ENCODE assay signal across 1 cellular context in the genomic region with DNA sequence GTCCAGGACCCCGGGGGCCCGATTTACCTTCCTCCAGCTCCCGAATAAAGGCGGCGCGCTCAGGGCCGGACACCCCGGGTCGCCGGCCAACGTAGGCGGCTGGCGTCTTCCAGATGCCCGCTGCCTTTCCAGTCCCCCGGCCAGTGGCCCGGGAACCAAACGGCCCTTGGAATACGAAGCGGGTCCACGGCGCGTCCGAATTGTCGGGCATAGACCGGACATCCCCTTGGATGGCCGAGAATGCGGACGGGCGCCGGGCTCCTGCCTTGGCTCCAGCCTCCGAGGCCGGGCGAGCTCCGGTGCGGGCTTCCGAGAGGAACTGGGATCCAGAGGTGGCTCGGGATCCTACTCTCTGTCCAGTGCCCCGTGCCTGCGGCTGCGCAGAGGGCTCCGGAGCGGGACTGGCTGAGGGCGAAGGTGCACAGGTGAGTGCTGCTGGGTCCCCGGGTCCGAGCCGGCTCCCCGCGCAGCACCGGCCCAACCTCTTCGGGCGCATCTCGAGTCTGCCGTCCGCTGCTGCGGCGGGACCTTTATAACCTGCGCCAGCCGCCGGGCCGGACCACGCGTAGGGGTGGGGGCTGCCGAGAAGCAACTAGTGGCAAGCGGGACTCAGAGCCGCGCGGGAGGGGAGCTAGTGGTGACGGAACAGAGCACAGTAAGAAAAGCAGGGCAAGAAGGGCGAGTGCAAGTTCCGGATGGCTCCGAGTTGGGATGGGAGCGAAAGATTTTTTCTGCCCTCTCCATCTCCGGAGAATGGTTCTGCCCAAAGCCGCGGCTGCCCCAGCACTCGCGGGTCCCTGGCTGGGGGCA.
A peak's percentile ranks its signal among the peaks of the same experiment; 100 is the strongest.
TF ChIP-seq lines count a peak whose summit lies in the region.

A gene with protein sequence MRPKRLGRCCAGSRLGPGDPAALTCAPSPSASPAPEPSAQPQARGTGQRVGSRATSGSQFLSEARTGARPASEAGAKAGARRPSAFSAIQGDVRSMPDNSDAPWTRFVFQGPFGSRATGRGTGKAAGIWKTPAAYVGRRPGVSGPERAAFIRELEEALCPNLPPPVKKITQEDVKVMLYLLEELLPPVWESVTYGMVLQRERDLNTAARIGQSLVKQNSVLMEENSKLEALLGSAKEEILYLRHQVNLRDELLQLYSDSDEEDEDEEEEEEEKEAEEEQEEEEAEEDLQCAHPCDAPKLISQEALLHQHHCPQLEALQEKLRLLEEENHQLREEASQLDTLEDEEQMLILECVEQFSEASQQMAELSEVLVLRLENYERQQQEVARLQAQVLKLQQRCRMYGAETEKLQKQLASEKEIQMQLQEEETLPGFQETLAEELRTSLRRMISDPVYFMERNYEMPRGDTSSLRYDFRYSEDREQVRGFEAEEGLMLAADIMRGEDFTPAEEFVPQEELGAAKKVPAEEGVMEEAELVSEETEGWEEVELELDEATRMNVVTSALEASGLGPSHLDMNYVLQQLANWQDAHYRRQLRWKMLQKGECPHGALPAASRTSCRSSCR (minus strand): TSS at position 505 of the 810 bp plus-strand sequence. CDS start 9 bp downstream, at position 496.

TF ChIP-seq in HEK293, 187 proteins besides CTCF, POLR2A, EP300 and RAD21 (continued from another document and continues in another):
- TF ChIP-seq, protein P1, sequence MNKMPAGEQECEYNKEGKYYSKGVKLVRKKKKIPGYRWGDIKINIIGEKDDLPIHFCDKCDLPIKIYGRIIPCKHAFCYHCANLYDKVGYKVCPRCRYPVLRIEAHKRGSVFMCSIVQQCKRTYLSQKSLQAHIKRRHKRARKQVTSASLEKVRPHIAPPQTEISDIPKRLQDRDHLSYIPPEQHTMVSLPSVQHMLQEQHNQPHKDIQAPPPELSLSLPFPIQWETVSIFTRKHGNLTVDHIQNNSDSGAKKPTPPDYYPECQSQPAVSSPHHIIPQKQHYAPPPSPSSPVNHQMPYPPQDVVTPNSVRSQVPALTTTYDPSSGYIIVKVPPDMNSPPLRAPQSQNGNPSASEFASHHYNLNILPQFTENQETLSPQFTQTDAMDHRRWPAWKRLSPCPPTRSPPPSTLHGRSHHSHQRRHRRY (tag by site-specific recombination; IDR thresholded peaks at IDR 0.05): no peak
- TF ChIP-seq ZNF843 (tag by site-specific recombination; IDR thresholded peaks at IDR 0.05) (peak; percentile 51), ZNF629 (tag by site-specific recombination; IDR thresholded peaks at IDR 0.05) (peak; percentile 75), ZNF621 (tag by site-specific recombination; IDR thresholded peaks at IDR 0.05) (no peak), SCRT2 (tag by site-specific recombination; IDR thresholded peaks at IDR 0.05) (peak; percentile 100), ZNF274 (IDR thresholded peaks at IDR 0.05; ENCODE audit: low read length) (no peak), ZNF274 (tag by site-specific recombination; IDR thresholded peaks at IDR 0.05; ENCODE audit: borderline replicate concordance) (no peak), KLF8 (tag by site-specific recombination; IDR thresholded peaks at IDR 0.05) (no peak), IKZF3 (tag by site-specific recombination; IDR thresholded peaks at IDR 0.05) (peak; percentile 18; the same call in 1 of the 2 replicates), ZNF768 (tag by site-specific recombination; IDR thresholded peaks at IDR 0.05) (no peak), ZNF837 (tag by site-specific recombination; IDR thresholded peaks at IDR 0.05) (no peak), ZNF791 (tag by site-specific recombination; IDR thresholded peaks at IDR 0.05) (no peak), PRDM2 (tag by site-specific recombination; IDR thresholded peaks at IDR 0.05; ENCODE audit: borderline replicate concordance) (no peak; the same call in 1 of the 2 replicates), SETDB1 (IDR thresholded peaks at IDR 0.05; ENCODE audit: insufficient read length, low read length) (no peak), ZNF658 (tag by site-specific recombination; IDR thresholded peaks at IDR 0.05) (no peak), ZNF580 (tag by site-specific recombination; IDR thresholded peaks at IDR 0.05) (no peak), TRIM28 (IDR thresholded peaks at IDR 0.05; ENCODE audit: borderline replicate concordance, low read length) (no peak), HOXA7 (CRISPR knock-in tag; IDR thresholded peaks at IDR 0.05; ENCODE audit: borderline replicate concordance) (no peak), ZNF239 (tag by site-specific recombination; IDR thresholded peaks at IDR 0.05) (no peak), ZSCAN23 (tag by site-specific recombination; IDR thresholded peaks at IDR 0.05) (no peak), ZNF311 (tag by site-specific recombination; IDR thresholded peaks at IDR 0.05; ENCODE audit: borderline replicate concordance) (no peak), OVOL3 (tag by site-specific recombination; IDR thresholded peaks at IDR 0.05) (no peak), FEZF1 (tag by site-specific recombination; IDR thresholded peaks at IDR 0.05) (no peak), ZNF626 (tag by site-specific recombination; IDR thresholded peaks at IDR 0.05) (no peak), KLF7 (tag by site-specific recombination; IDR thresholded peaks at IDR 0.05; ENCODE audit: borderline replicate concordance) (no peak), GFI1B (tag by site-specific recombination; IDR thresholded peaks at IDR 0.05) (no peak), ZNF426 (tag by site-specific recombination; IDR thresholded peaks at IDR 0.05) (no peak), ZNF133 (tag by site-specific recombination; IDR thresholded peaks at IDR 0.05) (no peak), ZFP37 (tag by site-specific recombination; IDR thresholded peaks at IDR 0.05) (peak; percentile 71), ZNF248 (tag by site-specific recombination; IDR thresholded peaks at IDR 0.05) (no peak), ZNF530 (tag by site-specific recombination; IDR thresholded peaks at IDR 0.05; ENCODE audit: low read depth) (no peak), KLF1 (tag by site-specific recombination; IDR thresholded peaks at IDR 0.05) (no peak), ZBTB21 (tag by site-specific recombination; IDR thresholded peaks at IDR 0.05) (no peak), YY2 (tag by site-specific recombination; IDR thresholded peaks at IDR 0.05) (no peak), PBX3 (CRISPR knock-in tag; IDR thresholded peaks at IDR 0.05) (0 out of 2 replicates have a peak, but pooled peaks have one; percentile 41), ZNF704 (tag by site-specific recombination; IDR thresholded peaks at IDR 0.05) (no peak), EGR2 (tag by site-specific recombination; IDR thresholded peaks at IDR 0.05; ENCODE audit: low read depth) (no peak)
- TF ChIP-seq, protein P2, sequence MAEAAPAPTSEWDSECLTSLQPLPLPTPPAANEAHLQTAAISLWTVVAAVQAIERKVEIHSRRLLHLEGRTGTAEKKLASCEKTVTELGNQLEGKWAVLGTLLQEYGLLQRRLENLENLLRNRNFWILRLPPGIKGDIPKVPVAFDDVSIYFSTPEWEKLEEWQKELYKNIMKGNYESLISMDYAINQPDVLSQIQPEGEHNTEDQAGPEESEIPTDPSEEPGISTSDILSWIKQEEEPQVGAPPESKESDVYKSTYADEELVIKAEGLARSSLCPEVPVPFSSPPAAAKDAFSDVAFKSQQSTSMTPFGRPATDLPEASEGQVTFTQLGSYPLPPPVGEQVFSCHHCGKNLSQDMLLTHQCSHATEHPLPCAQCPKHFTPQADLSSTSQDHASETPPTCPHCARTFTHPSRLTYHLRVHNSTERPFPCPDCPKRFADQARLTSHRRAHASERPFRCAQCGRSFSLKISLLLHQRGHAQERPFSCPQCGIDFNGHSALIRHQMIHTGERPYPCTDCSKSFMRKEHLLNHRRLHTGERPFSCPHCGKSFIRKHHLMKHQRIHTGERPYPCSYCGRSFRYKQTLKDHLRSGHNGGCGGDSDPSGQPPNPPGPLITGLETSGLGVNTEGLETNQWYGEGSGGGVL (tag by site-specific recombination; IDR thresholded peaks at IDR 0.05): no peak
- TF ChIP-seq, protein P3, sequence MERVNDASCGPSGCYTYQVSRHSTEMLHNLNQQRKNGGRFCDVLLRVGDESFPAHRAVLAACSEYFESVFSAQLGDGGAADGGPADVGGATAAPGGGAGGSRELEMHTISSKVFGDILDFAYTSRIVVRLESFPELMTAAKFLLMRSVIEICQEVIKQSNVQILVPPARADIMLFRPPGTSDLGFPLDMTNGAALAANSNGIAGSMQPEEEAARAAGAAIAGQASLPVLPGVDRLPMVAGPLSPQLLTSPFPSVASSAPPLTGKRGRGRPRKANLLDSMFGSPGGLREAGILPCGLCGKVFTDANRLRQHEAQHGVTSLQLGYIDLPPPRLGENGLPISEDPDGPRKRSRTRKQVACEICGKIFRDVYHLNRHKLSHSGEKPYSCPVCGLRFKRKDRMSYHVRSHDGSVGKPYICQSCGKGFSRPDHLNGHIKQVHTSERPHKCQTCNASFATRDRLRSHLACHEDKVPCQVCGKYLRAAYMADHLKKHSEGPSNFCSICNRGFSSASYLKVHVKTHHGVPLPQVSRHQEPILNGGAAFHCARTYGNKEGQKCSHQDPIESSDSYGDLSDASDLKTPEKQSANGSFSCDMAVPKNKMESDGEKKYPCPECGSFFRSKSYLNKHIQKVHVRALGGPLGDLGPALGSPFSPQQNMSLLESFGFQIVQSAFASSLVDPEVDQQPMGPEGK (tag by site-specific recombination; IDR thresholded peaks at IDR 0.05): peak; percentile 92
- TF ChIP-seq, protein P4, sequence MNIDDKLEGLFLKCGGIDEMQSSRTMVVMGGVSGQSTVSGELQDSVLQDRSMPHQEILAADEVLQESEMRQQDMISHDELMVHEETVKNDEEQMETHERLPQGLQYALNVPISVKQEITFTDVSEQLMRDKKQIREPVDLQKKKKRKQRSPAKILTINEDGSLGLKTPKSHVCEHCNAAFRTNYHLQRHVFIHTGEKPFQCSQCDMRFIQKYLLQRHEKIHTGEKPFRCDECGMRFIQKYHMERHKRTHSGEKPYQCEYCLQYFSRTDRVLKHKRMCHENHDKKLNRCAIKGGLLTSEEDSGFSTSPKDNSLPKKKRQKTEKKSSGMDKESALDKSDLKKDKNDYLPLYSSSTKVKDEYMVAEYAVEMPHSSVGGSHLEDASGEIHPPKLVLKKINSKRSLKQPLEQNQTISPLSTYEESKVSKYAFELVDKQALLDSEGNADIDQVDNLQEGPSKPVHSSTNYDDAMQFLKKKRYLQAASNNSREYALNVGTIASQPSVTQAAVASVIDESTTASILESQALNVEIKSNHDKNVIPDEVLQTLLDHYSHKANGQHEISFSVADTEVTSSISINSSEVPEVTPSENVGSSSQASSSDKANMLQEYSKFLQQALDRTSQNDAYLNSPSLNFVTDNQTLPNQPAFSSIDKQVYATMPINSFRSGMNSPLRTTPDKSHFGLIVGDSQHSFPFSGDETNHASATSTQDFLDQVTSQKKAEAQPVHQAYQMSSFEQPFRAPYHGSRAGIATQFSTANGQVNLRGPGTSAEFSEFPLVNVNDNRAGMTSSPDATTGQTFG (tag by site-specific recombination; IDR thresholded peaks at IDR 0.05; ENCODE audit: borderline replicate concordance): no peak
